In the genomic region with DNA sequence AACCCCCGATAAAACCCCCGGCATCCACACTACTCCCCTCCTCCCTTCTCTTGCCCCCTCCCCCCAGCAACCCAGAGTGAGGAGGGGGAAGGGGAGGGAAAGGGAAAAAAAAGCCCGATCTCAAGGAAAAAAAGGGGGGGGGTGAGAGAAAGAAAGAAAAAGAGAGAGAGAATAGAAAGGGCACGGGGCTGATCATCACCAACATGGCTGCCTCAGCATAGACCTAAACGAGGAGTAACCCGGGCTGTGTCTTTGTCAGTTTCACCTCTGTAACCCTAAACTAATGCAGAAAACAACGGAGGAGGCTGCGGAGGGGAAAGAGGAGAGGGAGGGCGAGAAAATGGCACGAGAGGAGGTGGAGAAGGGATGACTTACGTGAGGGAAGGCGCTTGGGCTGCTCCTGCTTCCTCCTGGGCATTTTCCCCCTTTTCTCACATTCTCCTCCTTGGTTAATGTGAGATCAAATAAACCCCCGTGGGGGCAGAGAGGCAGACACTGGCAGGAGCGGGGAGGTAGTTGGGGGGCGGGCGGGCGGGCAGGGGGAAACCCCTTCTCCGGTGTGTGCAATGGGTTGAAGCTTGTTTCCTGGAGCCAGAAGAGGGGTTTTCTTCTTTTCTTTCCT, we compare ENCODE assay signal across 8 cellular contexts. TPM values are rescaled to one million over a fixed set of nuclear protein-coding genes. Genes with fewer than 3 reads are reported as not detected.
DNase-seq lines count a peak whose midpoint lies in the region; ATAC-seq and TF ChIP-seq lines count a peak whose summit lies in the region.

No MANE protein-coding gene starts in this region.

- H3K36me3 Mint-ChIP-seq in activated CD4-positive, alpha-beta T cell treated with anti-CD3 and anti-CD28 coated beads for 36 hours (ENCODE audit: low read depth), result peaks cover 12% of the 10 kb centered on the region
- H3K36me3 Mint-ChIP-seq in dendritic cell treated with granulocyte-macrophage colony-stimulating factor and Interleukin-4, amounts not matched to agents 40 ng/mL and 50 ng/mL, for 4 days (ENCODE audit: low read depth), result no peaks in the 10 kb centered on the region

- H4K20me1 ChIP-seq in KMS-11 (ENCODE audit: insufficient read depth), result no peaks in the 10 kb centered on the region

- H3K4me3 Mint-ChIP-seq in activated CD4-positive, alpha-beta T cell treated with anti-CD3 and anti-CD28 coated beads for 36 hours, result peak overlapping the region; percentile 97
- H3K4me3 Mint-ChIP-seq in dendritic cell treated with granulocyte-macrophage colony-stimulating factor and Interleukin-4, amounts not matched to agents 40 ng/mL and 50 ng/mL, for 4 days, result peak overlapping the region; percentile 96

- H3K4me3 ChIP-seq in KMS-11 (IDR thresholded peaks at IDR 0.05; ENCODE audit: insufficient read depth, low read depth, low read length), result no peak overlapping the region

- no peak for TF ChIP-seq CTCF in KMS-11 (conservative IDR thresholded peaks at IDR 0.05; ENCODE audit: low read depth, low read length)

- peak overlapping the region; percentile 99 for H3K27ac Mint-ChIP-seq in activated CD4-positive, alpha-beta T cell treated with anti-CD3 and anti-CD28 coated beads for 36 hours
- H3K27ac Mint-ChIP-seq in dendritic cell treated with granulocyte-macrophage colony-stimulating factor and Interleukin-4, amounts not matched to agents 40 ng/mL and 50 ng/mL, for 4 days, result peak overlapping the region; percentile 80

- no peaks in the 10 kb centered on the region for H3K36me3 ChIP-seq in KMS-11 (ENCODE audit: insufficient read depth)

- DNase-seq in NCI-H1105 treated with DMSO at 0.1 percent for 48 hours (lab: John Stamatoyannopoulos, UW) (peak; percentile 23), NCI-H1105 (lab: John Stamatoyannopoulos, UW) (no peak), lung microvascular endothelial cell (ENCODE audit: low read depth in 2 of 2) (peak; percentile 36 to 37)
- peak; percentile 55 for DNase-seq in activated CD4-positive, alpha-beta T cell treated with anti-CD3 and anti-CD28 coated beads for 36 hours
- DNase-seq in stimulated activated CD8-positive, alpha-beta memory T cell treated with anti-CD3 and anti-CD28 coated beads, Interleukin-4, amount 100 ng/mL, for 1 hour (ENCODE audit: low read depth in 2 of 2, low spot score in 1 of 2), result peak; percentile 7 to 13

- peaks cover 28% of the 10 kb centered on the region for H3K79me2 ChIP-seq in KMS-11 (ENCODE audit: insufficient read depth, low read depth)

- peak; percentile 34 for ATAC-seq in activated CD4-positive, alpha-beta T cell treated with anti-CD3 and anti-CD28 coated beads for 36 hours
- no peak for ATAC-seq in GM21825 (IDR thresholded peaks at IDR 0.05; ENCODE audit: unreplicated experiment)

- intact Hi-C loops in activated CD4-positive, alpha-beta T cell treated with anti-CD3 and anti-CD28 coated beads for 36 hours (cut with DNase I, micrococcal nuclease), result loop anchor here (1.0 to 10.0 kb wide), 11 partner anchors 111 to 758 kb away; partner anchors contain the start of genes LSM6 (in 2 of the 2), OTUD4 (in 2 of the 2), MMAA (in 1 of the 2) and SLC10A7 (in 1 of the 2)
- intact Hi-C loops in dendritic cell treated with granulocyte-macrophage colony-stimulating factor and Interleukin-4, amounts not matched to agents 40 ng/mL and 50 ng/mL, for 4 days (cut with micrococcal nuclease), result loop anchor here (2.0 to 10.0 kb wide), 4 partner anchors 113 to 319 kb away; partner anchors contain the start of genes LSM6 and MMAA

- H2AFZ ChIP-seq in KMS-11 (ENCODE audit: low read depth), result peak overlapping the region; percentile 60

- POLR2A ChIA-PET in activated CD4-positive, alpha-beta T cell treated with anti-CD3 and anti-CD28 coated beads for 36 hours (lab: Charles Lee), result interaction anchor here (0.6 to 0.7 kb wide), 2 partner anchors 308 to 355 kb away, joined by 4 to 7 read pairs; no protein-coding TSS in a partner anchor

- H3K4me1 Mint-ChIP-seq in activated CD4-positive, alpha-beta T cell treated with anti-CD3 and anti-CD28 coated beads for 36 hours, result peaks cover 42% of the 10 kb centered on the region
- peaks cover 33% of the 10 kb centered on the region for H3K4me1 Mint-ChIP-seq in dendritic cell treated with granulocyte-macrophage colony-stimulating factor and Interleukin-4, amounts not matched to agents 40 ng/mL and 50 ng/mL, for 4 days (ENCODE audit: low read depth)

- no peaks in the 10 kb centered on the region for H3K27me3 Mint-ChIP-seq in activated CD4-positive, alpha-beta T cell treated with anti-CD3 and anti-CD28 coated beads for 36 hours
- H3K27me3 Mint-ChIP-seq in dendritic cell treated with granulocyte-macrophage colony-stimulating factor and Interleukin-4, amounts not matched to agents 40 ng/mL and 50 ng/mL, for 4 days, result peaks cover 50% of the 10 kb centered on the region

- peak overlapping the region; percentile 57 for H3K4me2 ChIP-seq in KMS-11

- H3K9me3 Mint-ChIP-seq in activated CD4-positive, alpha-beta T cell treated with anti-CD3 and anti-CD28 coated beads for 36 hours (ENCODE audit: low read depth), result no peaks in the 10 kb centered on the region
- H3K9me3 Mint-ChIP-seq in dendritic cell treated with granulocyte-macrophage colony-stimulating factor and Interleukin-4, amounts not matched to agents 40 ng/mL and 50 ng/mL, for 4 days, result no peaks in the 10 kb centered on the region

- H3K27me3 ChIP-seq in KMS-11 (ENCODE audit: insufficient read depth, low read depth), result no peaks in the 10 kb centered on the region

- peak overlapping the region; percentile 94 for H3K27ac ChIP-seq in KMS-11

- peak overlapping the region; percentile 96 for H3K9ac ChIP-seq in KMS-11

- CTCF ChIA-PET in activated CD4-positive, alpha-beta T cell treated with anti-CD3 and anti-CD28 coated beads for 36 hours (lab: Charles Lee), result no interaction called here

- peaks cover 27% of the 10 kb centered on the region for H3K4me1 ChIP-seq in KMS-11 (ENCODE audit: low read depth, poor library complexity, severe bottlenecking)

RNA-seq across cellular contexts. Expression of gene ZNF827, which starts 0.5 kb away (rescaled TPM):
- total RNA-seq in activated CD4-positive, alpha-beta T cell treated with anti-CD3 and anti-CD28 coated beads for 36 hours, result 10 to 100 TPM; 21.2 to 26.6 TPM
- 2.4 and 2.6 TPM in 2 replicates for total RNA-seq in lung microvascular endothelial cell
